ENCODE assay signal across 9 cellular contexts in genomic region chr15:74843445-74843828, GRCh38. TPM values are rescaled to one million over a fixed set of nuclear protein-coding genes. Genes with fewer than 3 reads are reported as not detected.
A peak's percentile ranks its signal among the peaks of the same experiment; 100 is the strongest.
DNase-seq lines count a peak whose midpoint lies in the region; ATAC-seq, FAIRE-seq and TF ChIP-seq lines count a peak whose summit lies in the region.
"Had no signal": no experiment of that assay in that cellular context is flagged by ENCODE, and none has a peak within 500 bp of the region (broad histone marks: within the 10 kb centered on the region; RNA-seq: fewer than 3 reads in every experiment).

No MANE protein-coding gene starts in this region.

- peaks cover 13% of the 10 kb centered on the region for H3K4me1 ChIP-seq in GM12878 (ENCODE audit: control insufficient read depth, insufficient read depth, low read length)
- peaks cover 18% of the 10 kb centered on the region for H3K4me1 ChIP-seq in lower lobe of right lung
- peaks cover 19 to 30% (median 25%) of the 10 kb centered on the region in 4 donors for H3K4me1 ChIP-seq in transverse colon

- H3K9ac ChIP-seq in GM12878 (ENCODE audit: control insufficient read depth, insufficient read depth, low read length): peak overlapping the region; percentile 73

- TF ChIP-seq POLR2A in GM12878 (IDR thresholded peaks at IDR 0.05; ENCODE audit: low read depth, low read length) (no peak), transverse colon (IDR thresholded peaks at IDR 0.05) (no peak)

- peaks cover 3% of the 10 kb centered on the region; the same call in 1 of the 2 replicates for H3K79me2 ChIP-seq in GM12878 (ENCODE audit: control insufficient read depth, insufficient read depth, low read length)

- H3K9me3 ChIP-seq in GM12878 (replicated peaks; ENCODE audit: control insufficient read depth, insufficient read depth, low read length) (no peaks in the 10 kb centered on the region), lower lobe of right lung (no peaks in the 10 kb centered on the region), transverse colon (no peaks in the 10 kb centered on the region)

- no peak for TF ChIP-seq CTCF in GM12878 (IDR thresholded peaks at IDR 0.05 in 2 of 3, conservative IDR thresholded peaks at IDR 0.05 in 1 of 3; ENCODE audit: control insufficient read depth in 2 of 3, extremely low read depth in 1 of 3, insufficient read depth in 1 of 3, low read depth in 3 of 3, low read length in 3 of 3)
- TF ChIP-seq CTCF in lower lobe of right lung (IDR thresholded peaks at IDR 0.05): no peak
- peak in 1 of 5 experiments; percentile 22 for TF ChIP-seq CTCF in transverse colon (IDR thresholded peaks at IDR 0.05)

- no peak for DNase-seq in activated T-cell treated with anti-CD3 and anti-CD28 coated beads, Interleukin-2, amount 50 U/mL, for 24 hours
- no peak for DNase-seq in activated T-cell treated with anti-CD3 and anti-CD28 coated beads for 4 hours
- no peak for DNase-seq in GM12878 (ENCODE audit: low read depth, low spot score)
- no peak for DNase-seq in lower lobe of right lung
- no peak for DNase-seq in transverse colon

- H3K36me3 Mint-ChIP-seq in activated T-cell treated with anti-CD3 and anti-CD28 coated beads, Interleukin-2, amount 50 U/mL, for 24 hours (ENCODE audit: low read depth): peaks cover 79% of the 10 kb centered on the region

- no peaks in the 10 kb centered on the region for H4K20me1 ChIP-seq in GM12878 (ENCODE audit: control insufficient read depth, insufficient read depth)

- peak overlapping the region; percentile 62 for H3K4me3 ChIP-seq in GM12878
- peak overlapping the region; percentile 99 for H3K4me3 ChIP-seq in lower lobe of right lung
- peak overlapping the region; percentile 2 to 78 (median 74) for H3K4me3 ChIP-seq in transverse colon

- in situ Hi-C loops in GM12878 (cut with MboI): no loop called here
- in situ Hi-C loops in transverse colon (cut with MboI; ENCODE audit: low pct_ligation_motif_present in 1 of 4, low pct_unique_long_range_greater_than_20kb in 1 of 4, low sequenced_read_pairs in 3 of 4): no loop called here

- no peaks in the 10 kb centered on the region for H3K27me3 ChIP-seq in GM12878 (replicated peaks in 1 of 2; ENCODE audit: control insufficient read depth in 2 of 2, insufficient read depth in 2 of 2, low read length in 1 of 2)
- H3K27me3 ChIP-seq in lower lobe of right lung (ENCODE audit: low read depth): no peaks in the 10 kb centered on the region
- H3K27me3 ChIP-seq in transverse colon: no peaks in the 10 kb centered on the region

- TF ChIP-seq EP300 in GM12878 (IDR thresholded peaks at IDR 0.05; ENCODE audit: borderline replicate concordance in 1 of 2, control insufficient read depth in 1 of 2, low read depth in 2 of 2, low read length in 2 of 2) (no peak), transverse colon (IDR thresholded peaks at IDR 0.05; ENCODE audit: low read depth) (no peak)

- no peaks in the 10 kb centered on the region for H3K9me3 Mint-ChIP-seq in activated T-cell treated with anti-CD3 and anti-CD28 coated beads, Interleukin-2, amount 50 U/mL, for 24 hours

- RAD21 ChIA-PET in GM12878 (lab: Charles Lee; ENCODE audit: unreplicated experiment): interaction anchor here (0.9 to 3.1 kb wide), 8 partner anchors 15 to 107 kb away, joined by 3 to 13 read pairs (median 8); partner anchors contain the start of gene FAM219B

- peak overlapping the region; percentile 93 for H3K4me3 Mint-ChIP-seq in activated T-cell treated with anti-CD3 and anti-CD28 coated beads, Interleukin-2, amount 50 U/mL, for 24 hours

- no peak for FAIRE-seq in GM12878 (lab: Jason Lieb, UNC)

- 16% methylated on average over 18 of the region's 18 CpGs for WGBS in GM12878 (ENCODE audit: insufficient coverage, insufficient replicate concordance, low lambda C conversion rate, missing lambda C conversion rate)
- WGBS in transverse colon (ENCODE audit: low coverage in 1 of 2), 2 donors: 31% methylated on average over 9 of the region's 18 CpGs; no CpG with 5 or more reads in 1 of the 2 donors

- no peak for ATAC-seq in GM12878
- ATAC-seq in lower lobe of right lung: no peak
- no peak for ATAC-seq in HG02798 (IDR thresholded peaks at IDR 0.05; ENCODE audit: poor library complexity, unreplicated experiment)
- ATAC-seq in GM19455 (IDR thresholded peaks at IDR 0.05; ENCODE audit: unreplicated experiment): no peak
- no peak for ATAC-seq in GM19023 (IDR thresholded peaks at IDR 0.05; ENCODE audit: unreplicated experiment)

- peak overlapping the region; percentile 93 for H3K4me2 ChIP-seq in GM12878 (ENCODE audit: control insufficient read depth, insufficient read depth)

- intact Hi-C loops in GM12878 (cut with micrococcal nuclease; ENCODE audit: unreplicated experiment): loop anchor here (2.0 to 5.0 kb wide), 4 partner anchors 27 to 73 kb away; no protein-coding TSS in a partner anchor
- intact Hi-C loops in lower lobe of right lung (cut with DNase I): no loop called here
- intact Hi-C loops in transverse colon (cut with DNase I; ENCODE audit: low total_unique reads): loop anchor here (5.0 to 10.0 kb wide), 2 partner anchors 61 to 111 kb away; partner anchors contain the start of genes CSK and RPP25

- H3K27ac ChIP-seq in GM12878 (ENCODE audit: control insufficient read depth, insufficient read depth) (peak overlapping the region; percentile 80), lower lobe of right lung (peak overlapping the region; percentile 86), transverse colon (peak overlapping the region; percentile 87 to 95 (median 92))

- H3K4me1 Mint-ChIP-seq in activated T-cell treated with anti-CD3 and anti-CD28 coated beads, Interleukin-2, amount 50 U/mL, for 24 hours (ENCODE audit: low read depth): peaks cover 52% of the 10 kb centered on the region

- peak overlapping the region; percentile 47 for H2AFZ ChIP-seq in GM12878 (ENCODE audit: control insufficient read depth, low read depth, low read length)

- CTCF ChIA-PET in GM12878 (lab: Yijun Ruan, JAX): interaction anchor here (1.0 to 6.2 kb wide), 8 partner anchors 8 to 74 kb away, joined by 3 to 59 read pairs (median 10); no protein-coding TSS in a partner anchor

- H3K27me3 Mint-ChIP-seq in activated T-cell treated with anti-CD3 and anti-CD28 coated beads, Interleukin-2, amount 50 U/mL, for 24 hours: no peaks in the 10 kb centered on the region

- H3K36me3 ChIP-seq in GM12878 (ENCODE audit: control insufficient read depth in 2 of 2, insufficient read depth in 2 of 2, low read length in 1 of 2): peaks cover 13 to 21% of the 10 kb centered on the region in 2 experiments; a peak in 3 of 4 replicates
- peaks cover 55% of the 10 kb centered on the region for H3K36me3 ChIP-seq in lower lobe of right lung
- H3K36me3 ChIP-seq in transverse colon: peaks cover 0 to 20% (median 6%) of the 10 kb centered on the region in 4 donors

- peak overlapping the region; percentile 91 for H3K27ac Mint-ChIP-seq in activated T-cell treated with anti-CD3 and anti-CD28 coated beads, Interleukin-2, amount 50 U/mL, for 24 hours

- POLR2A ChIA-PET in GM12878 (lab: Charles Lee): interaction anchor here (0.5 to 1.6 kb wide), 7 partner anchors 13 to 58 kb away, joined by 3 to 10 read pairs (median 5); no protein-coding TSS in a partner anchor

- TF ChIP-seq RAD21 in GM12878 (IDR thresholded peaks at IDR 0.05; ENCODE audit: insufficient read depth, low read depth, low read length): no peak

- SMC1A ChIA-PET in GM12878 (lab: Charles Lee; ENCODE audit: uncharacterized antibody, unreplicated experiment): interaction anchor here (0.5 to 6.1 kb wide), 5 partner anchors 27 to 72 kb away, joined by 4 to 43 read pairs (median 6); no protein-coding TSS in a partner anchor

- TSS peak; percentile 89 for BruUV-seq in GM12878 (replicated peaks; lab: Mats Ljungman, UMichigan)

RNA-seq across cellular contexts. Expression of gene ULK3, which starts 0.5 kb away (rescaled TPM):
- 50.6 and 54.0 TPM in 2 replicates for total RNA-seq in GM12878 (2013; cell fraction: nucleolus; rRNA removed)
- total RNA-seq in GM12878 (2014; rRNA removed): 28.2 and 29.4 TPM in 2 replicates
- total RNA-seq in GM12878 (2014; rRNA removed; fragmentation: Illumina TruSeq; extraction: Trizol): 12.3 and 14.1 TPM in 2 replicates
- total RNA-seq in GM12878 (2021): 27.8 and 31.9 TPM in 2 replicates
- polyA plus RNA-seq in GM12878 (2011; ENCODE audit: low read depth): 10.4 TPM
- polyA plus RNA-seq in GM12878 (2011; rRNA removed): 29.7 and 38.8 TPM in 2 replicates
- 35.0 and 41.0 TPM in 2 replicates for polyA plus RNA-seq in GM12878 (2011; cell fraction: cytosol; rRNA removed)
- 214 and 258 TPM in 2 replicates for polyA plus RNA-seq in GM12878 (2011; cell fraction: nucleus; rRNA removed)
- polyA plus RNA-seq in GM12878 (2012): 15.2 and 22.4 TPM in 2 replicates
- 19.9 and 25.4 TPM in 2 replicates for polyA plus RNA-seq in GM12878 (2014; fragmentation: Illumina TruSeq; extraction: Trizol)
- 1 to 10 TPM in 1 of 2 experiments, under 1 TPM in 1; 0.64 to 1.4 TPM for polyA plus RNA-seq in GM12878 (2014; fragmentation: Nextera tagmentation; extraction: Ambion mirVana)
- polyA plus RNA-seq in GM12878 (2014; rRNA removed): 35.3 and 38.9 TPM in 2 replicates
- polyA plus RNA-seq in GM12878 (2016; fragmentation: Nextera tagmentation; extraction: Ambion mirVana): 10 to 100 TPM; 26.2 to 28.1 TPM
- polyA minus RNA-seq in GM12878 (2011; rRNA and poly(A)+ RNA removed): 19.2 and 19.5 TPM in 2 replicates
- 6.1 and 9.3 TPM in 2 replicates for polyA minus RNA-seq in GM12878 (2011; cell fraction: cytosol; rRNA and poly(A)+ RNA removed)
- 21.8 and 23.7 TPM in 2 replicates for polyA minus RNA-seq in GM12878 (2011; cell fraction: nucleus; rRNA and poly(A)+ RNA removed)
- total RNA-seq in lower lobe of right lung: 40.3 TPM
- total RNA-seq in transverse colon: 100 to 1,000 TPM; 138 to 473 (median 312) TPM

RNA-seq across cellular contexts. Expression of gene CPLX3, which starts 17.0 kb away (rescaled TPM):
- total RNA-seq in GM12878 (2013; cell fraction: nucleolus; rRNA removed): not detected in 2 replicates
- total RNA-seq in GM12878 (2014; rRNA removed) (0.11 TPM in 1 of 2 replicates, not detected in the other), GM12878 (2014; rRNA removed; fragmentation: Illumina TruSeq; extraction: Trizol) (not detected in 2 replicates), GM12878 (2021) (not detected in 2 replicates), lower lobe of right lung (not detected), transverse colon (not detected)
- not detected for polyA plus RNA-seq in GM12878 (2011; ENCODE audit: low read depth)
- polyA plus RNA-seq in GM12878 (2011; rRNA removed) (not detected in 2 replicates), GM12878 (2014; fragmentation: Illumina TruSeq; extraction: Trizol) (not detected in 2 replicates), GM12878 (2014; fragmentation: Nextera tagmentation; extraction: Ambion mirVana) (under 1 TPM in 1 of 2 experiments, not detected in 1; 0.02 TPM), GM12878 (2014; rRNA removed) (0.04 TPM in 1 of 2 replicates, not detected in the other), GM12878 (2016; fragmentation: Nextera tagmentation; extraction: Ambion mirVana) (not detected)
- not detected in 2 replicates for polyA plus RNA-seq in GM12878 (2011; cell fraction: cytosol; rRNA removed)
- 0.16 and 0.24 TPM in 2 replicates for polyA plus RNA-seq in GM12878 (2011; cell fraction: nucleus; rRNA removed)
- polyA plus RNA-seq in GM12878 (2012): not detected in 2 replicates
- not detected in 2 replicates for polyA minus RNA-seq in GM12878 (2011; rRNA and poly(A)+ RNA removed)
- not detected in 2 replicates for polyA minus RNA-seq in GM12878 (2011; cell fraction: cytosol; rRNA and poly(A)+ RNA removed)
- not detected in 2 replicates for polyA minus RNA-seq in GM12878 (2011; cell fraction: nucleus; rRNA and poly(A)+ RNA removed)
- total RNA-seq: subcutaneous adipose tissue had no signal

RNA-seq across cellular contexts. Expression of gene SCAMP2, which starts 29.7 kb away (rescaled TPM):
- 61.5 and 62.7 TPM in 2 replicates for total RNA-seq in GM12878 (2013; cell fraction: nucleolus; rRNA removed)
- total RNA-seq in GM12878 (2014; rRNA removed) (51.2 and 54.8 TPM in 2 replicates), GM12878 (2014; rRNA removed; fragmentation: Illumina TruSeq; extraction: Trizol) (33.4 and 34.2 TPM in 2 replicates), GM12878 (2021) (98.5 and 101 TPM in 2 replicates), lower lobe of right lung (122 TPM), transverse colon (100 to 1,000 TPM; 154 to 234 (median 193) TPM)
- 45.6 TPM for polyA plus RNA-seq in GM12878 (2011; ENCODE audit: low read depth)
- polyA plus RNA-seq in GM12878 (2011; rRNA removed) (30.8 and 117 TPM in 2 replicates), GM12878 (2014; fragmentation: Illumina TruSeq; extraction: Trizol) (112 and 114 TPM in 2 replicates), GM12878 (2014; fragmentation: Nextera tagmentation; extraction: Ambion mirVana) (10 to 100 TPM; 10.9 to 22.5 TPM), GM12878 (2014; rRNA removed) (98.4 and 118 TPM in 2 replicates), GM12878 (2016; fragmentation: Nextera tagmentation; extraction: Ambion mirVana) (100 to 1,000 TPM; 156 to 158 TPM)
- polyA plus RNA-seq in GM12878 (2011; cell fraction: cytosol; rRNA removed): 93.5 and 127 TPM in 2 replicates
- polyA plus RNA-seq in GM12878 (2011; cell fraction: nucleus; rRNA removed): 94.2 and 105 TPM in 2 replicates
- polyA plus RNA-seq in GM12878 (2012): 80.2 and 83.4 TPM in 2 replicates
- 106 and 111 TPM in 2 replicates for polyA minus RNA-seq in GM12878 (2011; rRNA and poly(A)+ RNA removed)
- 42.9 and 46.9 TPM in 2 replicates for polyA minus RNA-seq in GM12878 (2011; cell fraction: cytosol; rRNA and poly(A)+ RNA removed)
- polyA minus RNA-seq in GM12878 (2011; cell fraction: nucleus; rRNA and poly(A)+ RNA removed): 23.8 and 33.4 TPM in 2 replicates

RNA-seq across cellular contexts. Expression of gene LMAN1L, which starts 30.8 kb away (rescaled TPM):
- 0.47 and 0.61 TPM in 2 replicates for total RNA-seq in GM12878 (2013; cell fraction: nucleolus; rRNA removed)
- not detected in 2 replicates for total RNA-seq in GM12878 (2014; rRNA removed)
- not detected in 2 replicates for total RNA-seq in GM12878 (2014; rRNA removed; fragmentation: Illumina TruSeq; extraction: Trizol)
- total RNA-seq in GM12878 (2021): not detected in 2 replicates
- not detected for polyA plus RNA-seq in GM12878 (2011; ENCODE audit: low read depth)
- polyA plus RNA-seq in GM12878 (2011; rRNA removed): not detected in 2 replicates
- not detected in 2 replicates for polyA plus RNA-seq in GM12878 (2011; cell fraction: cytosol; rRNA removed)
- 0.16 and 0.76 TPM in 2 replicates for polyA plus RNA-seq in GM12878 (2011; cell fraction: nucleus; rRNA removed)
- 0.20 and 0.32 TPM in 2 replicates for polyA plus RNA-seq in GM12878 (2012)
- not detected in 2 replicates for polyA plus RNA-seq in GM12878 (2014; fragmentation: Illumina TruSeq; extraction: Trizol)
- polyA plus RNA-seq in GM12878 (2014; fragmentation: Nextera tagmentation; extraction: Ambion mirVana): not detected
- not detected in 2 replicates for polyA plus RNA-seq in GM12878 (2014; rRNA removed)
- not detected for polyA plus RNA-seq in GM12878 (2016; fragmentation: Nextera tagmentation; extraction: Ambion mirVana)
- polyA minus RNA-seq in GM12878 (2011; rRNA and poly(A)+ RNA removed): 0.29 TPM in 1 of 2 replicates, not detected in the other
- not detected in 2 replicates for polyA minus RNA-seq in GM12878 (2011; cell fraction: cytosol; rRNA and poly(A)+ RNA removed)
- polyA minus RNA-seq in GM12878 (2011; cell fraction: nucleus; rRNA and poly(A)+ RNA removed): not detected in 2 replicates
- total RNA-seq in lower lobe of right lung: not detected
- 10 to 100 TPM in 1 of 4 donors, not detected in 3; 20.2 TPM for total RNA-seq in transverse colon
- total RNA-seq: subcutaneous adipose tissue had no signal

RNA-seq across cellular contexts. Expression of gene MPI, which starts 46.4 kb away (rescaled TPM):
- total RNA-seq in GM12878 (2013; cell fraction: nucleolus; rRNA removed): 139 and 141 TPM in 2 replicates
- total RNA-seq in GM12878 (2014; rRNA removed): 48.9 and 52.6 TPM in 2 replicates
- total RNA-seq in GM12878 (2014; rRNA removed; fragmentation: Illumina TruSeq; extraction: Trizol): 35.2 and 36.2 TPM in 2 replicates
- total RNA-seq in GM12878 (2021): 41.6 and 44.6 TPM in 2 replicates
- 63.8 TPM for polyA plus RNA-seq in GM12878 (2011; ENCODE audit: low read depth)
- 33.5 and 68.6 TPM in 2 replicates for polyA plus RNA-seq in GM12878 (2011; rRNA removed)
- polyA plus RNA-seq in GM12878 (2011; cell fraction: cytosol; rRNA removed): 86.2 and 120 TPM in 2 replicates
- polyA plus RNA-seq in GM12878 (2011; cell fraction: nucleus; rRNA removed): 128 and 213 TPM in 2 replicates
- polyA plus RNA-seq in GM12878 (2012): 91.5 and 97.0 TPM in 2 replicates
- 51.8 and 93.9 TPM in 2 replicates for polyA plus RNA-seq in GM12878 (2014; fragmentation: Illumina TruSeq; extraction: Trizol)
- 10 to 100 TPM; 38.3 to 43.6 TPM for polyA plus RNA-seq in GM12878 (2014; fragmentation: Nextera tagmentation; extraction: Ambion mirVana)
- 48.6 and 49.8 TPM in 2 replicates for polyA plus RNA-seq in GM12878 (2014; rRNA removed)
- 10 to 100 TPM; 35.6 to 43.1 TPM for polyA plus RNA-seq in GM12878 (2016; fragmentation: Nextera tagmentation; extraction: Ambion mirVana)
- polyA minus RNA-seq in GM12878 (2011; rRNA and poly(A)+ RNA removed): 77.2 and 93.3 TPM in 2 replicates
- 13.1 and 20.6 TPM in 2 replicates for polyA minus RNA-seq in GM12878 (2011; cell fraction: cytosol; rRNA and poly(A)+ RNA removed)
- 61.1 and 79.2 TPM in 2 replicates for polyA minus RNA-seq in GM12878 (2011; cell fraction: nucleus; rRNA and poly(A)+ RNA removed)
- total RNA-seq in lower lobe of right lung: 29.4 TPM
- total RNA-seq in transverse colon: 100 to 1,000 TPM in 2 of 4 donors, 10 to 100 TPM in 2; 63.1 to 176 (median 98.4) TPM
